ENCODE assay signal across 18 cellular contexts in the genomic region with DNA sequence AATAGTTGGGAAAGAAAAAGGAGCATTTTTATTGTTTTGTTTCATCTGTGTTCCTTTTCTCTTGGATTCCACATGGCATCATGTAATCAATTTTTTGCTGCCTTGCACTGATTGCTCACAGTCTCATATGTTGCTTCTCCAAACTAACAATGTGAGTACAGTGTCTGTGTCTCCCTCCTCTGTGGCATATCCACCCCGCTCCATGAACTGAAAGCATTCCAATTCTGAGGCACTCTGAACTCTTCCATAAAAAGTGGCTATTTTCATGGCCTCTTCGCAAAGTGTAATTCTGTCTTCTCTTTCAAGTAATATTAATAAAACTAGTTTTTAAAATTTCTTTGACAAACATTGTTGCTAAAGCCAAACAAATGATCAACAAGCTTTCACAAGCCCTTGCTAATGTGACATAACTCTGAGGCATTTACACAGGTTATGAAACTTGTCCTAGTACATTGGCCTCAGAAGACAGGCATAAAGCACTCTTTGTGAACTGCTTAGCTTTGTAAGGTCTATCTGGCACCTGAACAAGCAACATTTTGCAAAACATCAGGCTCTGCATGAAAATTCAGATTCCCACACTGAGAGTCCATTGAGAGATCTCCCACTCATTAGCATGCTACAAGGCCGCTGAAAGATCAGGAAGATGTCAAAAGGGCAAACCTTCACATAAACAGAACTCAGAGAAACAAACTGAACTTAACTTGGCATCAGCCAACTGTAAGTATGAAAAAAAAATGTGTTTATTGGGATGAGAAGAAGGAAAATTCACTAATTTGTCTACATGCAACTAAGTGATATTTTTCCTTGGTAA. TPM values are rescaled to one million over a fixed set of nuclear protein-coding genes. Genes with fewer than 3 reads are reported as not detected.
DNase-seq lines count a peak whose midpoint lies in the region; ATAC-seq, FAIRE-seq and TF ChIP-seq lines count a peak whose summit lies in the region.
"Had no signal": no experiment of that assay in that cellular context is flagged by ENCODE, and none has a peak within 500 bp of the region (broad histone marks: within the 10 kb centered on the region; RNA-seq: fewer than 3 reads in every experiment).

No MANE protein-coding gene starts in this region.

- H2BK12ac ChIP-seq in H1 (ENCODE audit: low read depth, low read length) = no peak overlapping the region

- H3K23me2 ChIP-seq in H1 (ENCODE audit: low read depth, low read length) = no peaks in the 10 kb centered on the region

- H3K79me1 ChIP-seq in H1 (ENCODE audit: low read depth, low read length) = no peaks in the 10 kb centered on the region

- 38% methylated on average over 3 of the region's 3 CpGs; no CpG with 5 or more reads in 1 of the 2 experiments for WGBS in H1 (ENCODE audit: extremely low coverage in 1 of 2, insufficient coverage in 1 of 2, insufficient read length in 1 of 2, insufficient replicate concordance in 2 of 2, low coverage in 1 of 2, low lambda C conversion rate in 2 of 2, missing lambda C conversion rate in 1 of 2), 2 experiments

- H3K79me2 ChIP-seq in H1 (ENCODE audit: control insufficient read depth in 1 of 2, insufficient read depth in 2 of 2, low read length in 2 of 2) = no peaks in the 10 kb centered on the region

- TF ChIP-seq RAD21 in H1 (IDR thresholded peaks at IDR 0.05 in 1 of 2, conservative IDR thresholded peaks at IDR 0.05 in 1 of 2; ENCODE audit: low read depth in 2 of 2, low read length in 2 of 2) = no peak

- H2BK120ac ChIP-seq in H1 (replicated peaks; ENCODE audit: low read depth, low read length) = no peak overlapping the region

- H3K14ac ChIP-seq in H1 (ENCODE audit: insufficient read length) = no peak overlapping the region

- POLR2A ChIA-PET in H1 (lab: Charles Lee; ENCODE audit: partially characterized antibody) = interaction anchor here (0.7 kb wide), 1 partner anchor 510 kb away, joined by 3 read pairs; no protein-coding TSS in a partner anchor

- H3K23ac ChIP-seq in H1 (ENCODE audit: insufficient read length) = no peak overlapping the region

- no peak for TF ChIP-seq POLR2A in H1 (IDR thresholded peaks at IDR 0.05; ENCODE audit: control extremely low read depth in 1 of 2, low read depth in 2 of 2, low read length in 2 of 2)

- H3K9me3 ChIP-seq in H1 (ENCODE audit: insufficient read depth in 2 of 2, low read depth in 1 of 2, low read length in 1 of 2) = no peaks in the 10 kb centered on the region

- CTCF ChIA-PET in H1 (lab: Charles Lee; ENCODE audit: partially characterized antibody) = interaction anchor here (0.7 kb wide), 1 partner anchor 8 kb away, joined by 3 read pairs; no protein-coding TSS in a partner anchor

- H4K20me1 ChIP-seq in H1 (replicated peaks in 1 of 2; ENCODE audit: control insufficient read depth in 1 of 2, insufficient read depth in 2 of 2, low read length in 2 of 2) = no peaks in the 10 kb centered on the region

- H3K27ac ChIP-seq in H1 (ENCODE audit: low read depth, low read length) (no peak overlapping the region), substantia nigra (ENCODE audit: low read depth, low read length, poor library complexity, severe bottlenecking) (peak overlapping the region; percentile 69)
- H3K27ac ChIP-seq: VCaP had no signal

- H4K5ac ChIP-seq in H1 (ENCODE audit: insufficient read length, low read depth, low read length) = no peak overlapping the region

- no peak overlapping the region for H2AFZ ChIP-seq in H1 (ENCODE audit: low read length)

- H2BK15ac ChIP-seq in H1 (ENCODE audit: low read length) = no peak overlapping the region

- H3K56ac ChIP-seq in H1 (replicated peaks; ENCODE audit: insufficient read length, low read depth, low read length) = no peak overlapping the region

- 0 out of 2 replicates have a peak overlapping the region, but pooled peaks have one; percentile 20 for H3K18ac ChIP-seq in H1 (ENCODE audit: extremely low read depth, low read length)

- no peak overlapping the region for H3K4me3 ChIP-seq in H1 (ENCODE audit: extremely low read depth in 1 of 4, insufficient read depth in 2 of 4, low read depth in 3 of 4, low read length in 4 of 4)

- peaks cover 0 to 10% (median 8%) of the 10 kb centered on the region in 4 experiments; a peak in 5 of 7 replicates for H3K4me1 ChIP-seq in H1 (replicated peaks in 1 of 4; ENCODE audit: control insufficient read depth in 3 of 4, insufficient read depth in 4 of 4, low read length in 3 of 4)

- ATAC-seq in stimulated activated naive CD8-positive, alpha-beta T cell treated with anti-CD3 and anti-CD28 coated beads, Interleukin-15, Interleukin-2, amounts not matched to agents 100 U/mL and 50 U/mL, for 24 hours = no peak
- no peak for ATAC-seq in HG03045 (IDR thresholded peaks at IDR 0.05; ENCODE audit: unreplicated experiment)
- ATAC-seq: stimulated activated naive CD8-positive, alpha-beta T cell treated with anti-CD3 and anti-CD28 coated beads, Interleukin-15, amount 100 ng/mL, for 72 hours had no signal

- no peak overlapping the region for H3K9ac ChIP-seq in H1 (replicated peaks in 1 of 4; ENCODE audit: extremely low read depth in 1 of 4, low read depth in 3 of 4, low read length in 3 of 4)

- no peak for FAIRE-seq in H1 (lab: Jason Lieb, UNC)

- peak overlapping the region in 1 of 2 experiments; percentile 30; a peak in 1 of 4 replicates for H3K4me2 ChIP-seq in H1 (ENCODE audit: insufficient read depth in 1 of 2, low read depth in 2 of 2, low read length in 2 of 2)

- no peak for TF ChIP-seq EP300 in H1 (IDR thresholded peaks at IDR 0.05; ENCODE audit: borderline replicate concordance in 1 of 2, low read depth in 2 of 2, low read length in 2 of 2)

- DNase-seq in LHCN-M2 (ENCODE audit: low read depth) (peak; percentile 10), H1 (ENCODE audit: low read depth in 1 of 2, low spot score in 2 of 2) (no peak), inferior parietal cortex (ENCODE audit: extremely low spot score) (peak; percentile 49), substantia nigra (lab: John Stamatoyannopoulos, UW) (peak in 20 of 49 donors; percentile 1 to 70 (median 22)), GOT3 (lab: John Stamatoyannopoulos, UW) (no peak), NCI-H2107 (lab: John Stamatoyannopoulos, UW) (no peak)
- no peak for DNase-seq in stimulated activated naive CD8-positive, alpha-beta T cell treated with anti-CD3 and anti-CD28 coated beads, Interleukin-15, Interleukin-2, amounts not matched to agents 100 U/mL and 50 U/mL, for 24 hours
- DNase-seq: activated CD8-positive, alpha-beta memory T cell treated with anti-CD3 and anti-CD28 coated beads, Interleukin-2, amount 50 U/mL, for 48 hours; amniotic stem cell; CD4-positive, alpha-beta memory T cell; immature natural killer cell; NCI-H1092 treated with DMSO at 0.1 percent for 48 hours; NCI-H524 treated with DMSO at 0.1 percent for 48 hours; SIG-M5; stimulated activated CD4-positive, alpha-beta T cell treated with anti-CD3 and anti-CD28 coated beads, Interleukin-2, amount 100 ng/mL, for 48 hours; stimulated activated naive CD8-positive, alpha-beta T cell treated with anti-CD3 and anti-CD28 coated beads, Interleukin-15, amount 100 ng/mL, for 72 hours had no signal

- H2BK20ac ChIP-seq in H1 (ENCODE audit: low read length) = no peak overlapping the region

- no peak overlapping the region for H4K91ac ChIP-seq in H1 (replicated peaks; ENCODE audit: insufficient read length, low read length)

- no peak overlapping the region for H4K8ac ChIP-seq in H1 (ENCODE audit: extremely low read depth, insufficient read depth, low read length)

- no peaks in the 10 kb centered on the region for H3K27me3 ChIP-seq in H1 (replicated peaks in 1 of 4; ENCODE audit: control insufficient read depth in 3 of 4, extremely low read depth in 1 of 4, insufficient read depth in 3 of 4, low read length in 3 of 4)

- H2BK5ac ChIP-seq in H1 (ENCODE audit: low read depth, low read length) = no peak overlapping the region

- H3K36me3 ChIP-seq in H1 (ENCODE audit: control insufficient read depth in 2 of 4, insufficient read depth in 4 of 4, low read length in 3 of 4) = no peaks in the 10 kb centered on the region

- no peak overlapping the region; the same call in 1 of the 2 replicates for H2AK5ac ChIP-seq in H1 (ENCODE audit: low read depth, low read length)

- H3K4ac ChIP-seq in H1 (replicated peaks; ENCODE audit: insufficient read length, low read depth, low read length) = no peak overlapping the region

- TF ChIP-seq CTCF in H1 (IDR thresholded peaks at IDR 0.05; ENCODE audit: control extremely low read depth in 1 of 3, insufficient read depth in 1 of 3, low read depth in 1 of 3, low read length in 3 of 3) = no peak

RNA-seq across cellular contexts. Expression of gene GPR75, which starts 33.0 kb away (rescaled TPM):
- 0.51 and 0.92 TPM in 2 replicates for total RNA-seq in LHCN-M2 (2014; rRNA removed)
- polyA plus RNA-seq in LHCN-M2 (2012) = 0.44 TPM
- total RNA-seq in H1 (2021; fragmentation: NEBNext Ultra II Directional; extraction: Animal tissue kit (Norgen Biotek cat#: 25700)) = 3.5 and 4.1 TPM in 2 replicates
- polyA plus RNA-seq in H1 (2011; rRNA removed) = 3.5 and 4.3 TPM in 2 replicates
- 3.1 TPM for polyA plus RNA-seq in H1 (2011; cell fraction: cytosol; rRNA removed)
- 6.6 TPM for polyA plus RNA-seq in H1 (2011; cell fraction: nucleus; rRNA removed)
- polyA plus RNA-seq in H1 (2012, experiment 1 of 2) = 2.0 to 2.6 TPM (median 2.4 TPM) in 4 replicates
- 0.67 TPM for polyA plus RNA-seq in H1 (2012, experiment 2 of 2)
- polyA plus RNA-seq in H1 (2013, experiment 1 of 2) = 4.3 TPM
- 4.0 TPM for polyA plus RNA-seq in H1 (2013, experiment 2 of 2)
- 13.1 and 15.4 TPM in 2 replicates for polyA minus RNA-seq in H1 (2011; rRNA and poly(A)+ RNA removed)
- 1.9 TPM for polyA minus RNA-seq in H1 (2011; cell fraction: cytosol; rRNA and poly(A)+ RNA removed)
- 11.5 TPM for polyA minus RNA-seq in H1 (2011; cell fraction: nucleus; rRNA and poly(A)+ RNA removed)
- polyA plus RNA-seq: CD4-positive, alpha-beta memory T cell; immature natural killer cell had no signal

RNA-seq across cellular contexts. Expression of gene ERLEC1, which starts 39.9 kb away (rescaled TPM):
- 59.0 and 77.4 TPM in 2 replicates for total RNA-seq in LHCN-M2 (2014; rRNA removed)
- 31.0 TPM for polyA plus RNA-seq in LHCN-M2 (2012)
- total RNA-seq in H1 (2021; fragmentation: NEBNext Ultra II Directional; extraction: Animal tissue kit (Norgen Biotek cat#: 25700)) = 23.8 and 26.7 TPM in 2 replicates
- 12.9 and 14.7 TPM in 2 replicates for polyA plus RNA-seq in H1 (2011; rRNA removed)
- polyA plus RNA-seq in H1 (2011; cell fraction: cytosol; rRNA removed) = 17.4 TPM
- polyA plus RNA-seq in H1 (2011; cell fraction: nucleus; rRNA removed) = 5.8 TPM
- 12.7 to 21.2 TPM (median 14.4 TPM) in 4 replicates for polyA plus RNA-seq in H1 (2012, experiment 1 of 2)
- polyA plus RNA-seq in H1 (2012, experiment 2 of 2) = 2.4 TPM
- 31.6 TPM for polyA plus RNA-seq in H1 (2013, experiment 1 of 2)
- polyA plus RNA-seq in H1 (2013, experiment 2 of 2) = 37.2 TPM
- 7.1 and 8.5 TPM in 2 replicates for polyA minus RNA-seq in H1 (2011; rRNA and poly(A)+ RNA removed)
- polyA minus RNA-seq in H1 (2011; cell fraction: cytosol; rRNA and poly(A)+ RNA removed) = 12.0 TPM
- 13.5 TPM for polyA minus RNA-seq in H1 (2011; cell fraction: nucleus; rRNA and poly(A)+ RNA removed)

RNA-seq across cellular contexts. Expression of gene ASB3, which starts 40.0 kb away (rescaled TPM):
- 16.9 and 18.7 TPM in 2 replicates for total RNA-seq in LHCN-M2 (2014; rRNA removed)
- 8.4 TPM for polyA plus RNA-seq in LHCN-M2 (2012)
- total RNA-seq in H1 (2021; fragmentation: NEBNext Ultra II Directional; extraction: Animal tissue kit (Norgen Biotek cat#: 25700)) = 25.4 and 29.8 TPM in 2 replicates
- 14.5 and 22.6 TPM in 2 replicates for polyA plus RNA-seq in H1 (2011; rRNA removed)
- 19.5 TPM for polyA plus RNA-seq in H1 (2011; cell fraction: cytosol; rRNA removed)
- 13.3 TPM for polyA plus RNA-seq in H1 (2011; cell fraction: nucleus; rRNA removed)
- 12.3 to 29.8 TPM (median 18.9 TPM) in 4 replicates for polyA plus RNA-seq in H1 (2012, experiment 1 of 2)
- 2.1 TPM for polyA plus RNA-seq in H1 (2012, experiment 2 of 2)
- 14.0 TPM for polyA plus RNA-seq in H1 (2013, experiment 1 of 2)
- polyA plus RNA-seq in H1 (2013, experiment 2 of 2) = 13.6 TPM
- 43.8 and 45.5 TPM in 2 replicates for polyA minus RNA-seq in H1 (2011; rRNA and poly(A)+ RNA removed)
- polyA minus RNA-seq in H1 (2011; cell fraction: cytosol; rRNA and poly(A)+ RNA removed) = 27.3 TPM
- 58.3 TPM for polyA minus RNA-seq in H1 (2011; cell fraction: nucleus; rRNA and poly(A)+ RNA removed)

RNA-seq across cellular contexts. Expression of gene CHAC2, which starts 59.2 kb away (rescaled TPM):
- 14.2 and 20.1 TPM in 2 replicates for total RNA-seq in LHCN-M2 (2014; rRNA removed)
- 2.7 TPM for polyA plus RNA-seq in LHCN-M2 (2012)
- total RNA-seq in H1 (2021; fragmentation: NEBNext Ultra II Directional; extraction: Animal tissue kit (Norgen Biotek cat#: 25700)) = 11.2 and 11.7 TPM in 2 replicates
- polyA plus RNA-seq in H1 (2011; rRNA removed) = 3.6 and 5.4 TPM in 2 replicates
- polyA plus RNA-seq in H1 (2011; cell fraction: cytosol; rRNA removed) = 7.3 TPM
- polyA plus RNA-seq in H1 (2011; cell fraction: nucleus; rRNA removed) = 2.1 TPM
- polyA plus RNA-seq in H1 (2012, experiment 1 of 2) = 5.9 to 9.1 TPM (median 6.4 TPM) in 4 replicates
- 3.5 TPM for polyA plus RNA-seq in H1 (2012, experiment 2 of 2)
- 5.9 TPM for polyA plus RNA-seq in H1 (2013, experiment 1 of 2)
- polyA plus RNA-seq in H1 (2013, experiment 2 of 2) = 5.3 TPM
- polyA minus RNA-seq in H1 (2011; rRNA and poly(A)+ RNA removed) = 1.8 and 2.0 TPM in 2 replicates
- polyA minus RNA-seq in H1 (2011; cell fraction: cytosol; rRNA and poly(A)+ RNA removed) = 2.0 TPM
- polyA minus RNA-seq in H1 (2011; cell fraction: nucleus; rRNA and poly(A)+ RNA removed) = 2.7 TPM

Comparison
In these comparisons a context has a peak if more than half of its experiments do, and no peak if none do; other contexts are left out.
1. DNase-seq: peak in LHCN-M2 (single experiment) and inferior parietal cortex (single experiment); none in H1 (0 of 2), GOT3 (single experiment), stimulated activated naive CD8-positive, alpha-beta T cell treated with anti-CD3 and anti-CD28 coated beads, Interleukin-15, Interleukin-2, amounts not matched to agents 100 U/mL and 50 U/mL, for 24 hours (single experiment) and NCI-H2107 (single experiment).